ENCODE assay signal across 13 cellular contexts in genomic region chr1:179810367-179810715, GRCh38.
"Had no signal": no experiment of that assay in that cellular context is flagged by ENCODE, and none has a peak within 500 bp of the region (broad histone marks: within the 10 kb centered on the region; RNA-seq: fewer than 3 reads in every experiment).

No MANE protein-coding gene starts in this region.

- H3K9me3 ChIP-seq: lower lobe of right lung, mucosa of descending colon, prostate gland, right atrium auricular region, sigmoid colon, thoracic aorta, tibial nerve, upper lobe of left lung had no signal

- H3K79me2 ChIP-seq: parathyroid adenoma had no signal

- H3K27me3 ChIP-seq: right atrium auricular region, sigmoid colon, tibial nerve, upper lobe of left lung had no signal

- H3K36me3 ChIP-seq: lower lobe of right lung, prostate gland, right atrium auricular region, sigmoid colon, thoracic aorta, tibial nerve, upper lobe of left lung had no signal

- DNase-seq: lower lobe of right lung had no signal

- H3K4me1 ChIP-seq: parathyroid adenoma had no signal

- H3K27ac ChIP-seq: coronary artery, lower lobe of right lung, parathyroid adenoma, prostate gland, right atrium auricular region, sigmoid colon, thoracic aorta, tibial nerve, upper lobe of left lung had no signal

- H2AFZ ChIP-seq: parathyroid adenoma had no signal

- H3K4me3 ChIP-seq: coronary artery, lower lobe of right lung, mucosa of descending colon, prostate gland, right atrium auricular region, sigmoid colon, thoracic aorta, tibial nerve, upper lobe of left lung had no signal

- H3K9ac ChIP-seq: parathyroid adenoma had no signal

- FAIRE-seq: endometrium, frontal cortex, urothelium cell line had no signal
